In the genomic region with DNA sequence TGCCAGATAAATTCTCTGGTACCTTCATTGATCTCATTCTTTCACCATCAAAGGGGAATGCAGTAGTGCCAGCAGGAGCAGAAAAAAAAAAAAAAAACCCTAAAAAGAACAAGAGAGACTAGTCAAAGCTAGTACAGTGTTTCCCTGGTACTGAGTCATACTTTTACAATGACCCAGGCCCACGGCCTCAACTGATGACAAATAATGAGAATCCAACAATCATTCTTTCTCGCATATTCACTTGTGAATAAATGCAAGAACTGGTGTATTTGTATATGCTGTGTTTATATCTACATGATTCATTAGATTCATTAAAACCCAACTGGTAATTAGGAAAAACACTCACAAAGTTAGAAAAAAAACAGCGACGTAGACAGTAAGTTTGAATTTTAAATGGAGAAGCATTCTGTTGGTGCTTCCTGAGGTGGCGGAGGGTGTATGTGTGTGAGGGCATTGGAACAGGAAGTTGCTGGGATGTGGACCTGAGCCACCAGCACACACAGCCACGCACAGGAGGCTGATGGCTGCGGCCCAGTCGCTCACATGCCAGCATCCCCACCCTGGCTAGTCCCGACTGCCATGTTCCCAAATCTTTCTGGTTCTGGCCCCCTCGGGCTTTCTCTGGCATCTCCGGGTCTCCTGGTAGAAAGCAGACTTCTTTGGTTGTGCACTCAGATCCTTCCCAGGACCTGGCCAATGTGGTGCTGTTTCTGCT, we compare ENCODE assay signal across 8 cellular contexts.
DNase-seq lines count a peak whose midpoint lies in the region; ATAC-seq lines count a peak whose summit lies in the region.

No MANE protein-coding gene starts in this region.

- peak; percentile 44 for ATAC-seq in GM21576 (IDR thresholded peaks at IDR 0.05; ENCODE audit: unreplicated experiment)

- DNase-seq in GDM1 (lab: John Stamatoyannopoulos, UW) = peak; percentile 49
- peak; percentile 82 for DNase-seq in LHCN-M2 (ENCODE audit: low read depth)
- peak; percentile 67 for DNase-seq in amniotic epithelial cell (ENCODE audit: low read depth)
- DNase-seq in non-pigmented ciliary epithelial cell (ENCODE audit: low read depth) = peak; percentile 55
- DNase-seq in NCI-H748 (lab: John Stamatoyannopoulos, UW; ENCODE audit: unreplicated experiment) = no peak
- no peak for DNase-seq in HuH-7 (ENCODE audit: low spot score)
- no peak for DNase-seq in inferior parietal cortex (ENCODE audit: extremely low spot score)

Comparison
In these comparisons a context has a peak if more than half of its experiments do, and no peak if none do; other contexts are left out.
1. DNase-seq: peak in GDM1 (single experiment), LHCN-M2 (single experiment), amniotic epithelial cell (single experiment) and non-pigmented ciliary epithelial cell (single experiment); none in NCI-H748 (single experiment), HuH-7 (single experiment) and inferior parietal cortex (single experiment).